Comparison of ENCODE assay signal across 7 cellular contexts in genomic region chr5:71533614-71534013, GRCh38. TPM values are rescaled to one million over a fixed set of nuclear protein-coding genes. Genes with fewer than 3 reads are reported as not detected.
DNase-seq lines count a peak whose midpoint lies in the region; ATAC-seq, FAIRE-seq and TF ChIP-seq lines count a peak whose summit lies in the region.

No MANE protein-coding gene starts in this region.

- H3K36me3 ChIP-seq in osteoblast (ENCODE audit: insufficient read depth, low read length): peaks cover 6% of the 10 kb centered on the region

- no peaks in the 10 kb centered on the region for H4K20me1 ChIP-seq in osteoblast (ENCODE audit: insufficient read depth, low read length)

- peak; percentile 33 for FAIRE-seq in GM12892 (lab: Jason Lieb, UNC)

- TF ChIP-seq POLR2A in GM12892 (IDR thresholded peaks at IDR 0.05; ENCODE audit: low read depth, low read length): no peak

- peaks cover 13% of the 10 kb centered on the region for H3K36me3 Mint-ChIP-seq in chondrocyte (ENCODE audit: low read depth)
- H3K36me3 Mint-ChIP-seq in endothelial cell (ENCODE audit: low read depth, unreplicated experiment): peaks cover 18% of the 10 kb centered on the region

- no peak overlapping the region for H2AFZ ChIP-seq in osteoblast (ENCODE audit: low read length)

- H3K4me1 Mint-ChIP-seq in chondrocyte (ENCODE audit: low read depth) (peaks cover 28% of the 10 kb centered on the region), endothelial cell (ENCODE audit: unreplicated experiment) (peaks cover 4% of the 10 kb centered on the region)

- peak; percentile 75 for ATAC-seq in HG03469 (IDR thresholded peaks at IDR 0.05; ENCODE audit: unreplicated experiment)

- no peaks in the 10 kb centered on the region for H3K27me3 ChIP-seq in osteoblast (ENCODE audit: insufficient read depth, low read length)

- H3K27me3 Mint-ChIP-seq in chondrocyte (ENCODE audit: low read depth) (no peaks in the 10 kb centered on the region), endothelial cell (ENCODE audit: unreplicated experiment) (no peaks in the 10 kb centered on the region)

- H3K9me3 Mint-ChIP-seq in chondrocyte (ENCODE audit: low read depth) (no peaks in the 10 kb centered on the region), endothelial cell (ENCODE audit: unreplicated experiment) (no peaks in the 10 kb centered on the region)

- H3K4me3 ChIP-seq in osteoblast (ENCODE audit: insufficient read depth, low read length): no peak overlapping the region

- no peaks in the 10 kb centered on the region for H3K9me3 ChIP-seq in osteoblast (ENCODE audit: low read depth, low read length)

- H3K27ac ChIP-seq in osteoblast (ENCODE audit: low read depth, low read length): no peak overlapping the region

- no peak overlapping the region for H3K4me3 Mint-ChIP-seq in chondrocyte (ENCODE audit: unreplicated experiment)
- no peak overlapping the region for H3K4me3 Mint-ChIP-seq in endothelial cell (ENCODE audit: unreplicated experiment)

- H3K4me1 ChIP-seq in osteoblast (ENCODE audit: insufficient read depth, low read length): peaks cover 5% of the 10 kb centered on the region

- H3K27ac Mint-ChIP-seq in chondrocyte (ENCODE audit: unreplicated experiment): peak overlapping the region; percentile 79
- no peak overlapping the region for H3K27ac Mint-ChIP-seq in endothelial cell (ENCODE audit: unreplicated experiment)

- no peak for TF ChIP-seq CTCF in chondrocyte (IDR thresholded peaks at IDR 0.05)
- no peak for TF ChIP-seq CTCF in osteoblast (IDR thresholded peaks at IDR 0.05; ENCODE audit: extremely low read depth, low read depth, low read length)
- no peak for TF ChIP-seq CTCF in endothelial cell (IDR thresholded peaks at IDR 0.05; ENCODE audit: unreplicated experiment)

- DNase-seq in GM12892 (ENCODE audit: insufficient read length) (no peak), chondrocyte (ENCODE audit: low spot score) (no peak), osteoblast (ENCODE audit: insufficient read length, low spot score, missing footprints) (peak; percentile 27), endothelial cell (ENCODE audit: low spot score) (no peak), middle frontal gyrus (ENCODE audit: extremely low spot score, low spot score) (no peak), amygdala (lab: John Stamatoyannopoulos, UW) (no peak)

- no peak overlapping the region for H3K4me2 ChIP-seq in osteoblast (ENCODE audit: insufficient read depth, low read length)

- peaks cover 14% of the 10 kb centered on the region for H3K79me2 ChIP-seq in osteoblast (ENCODE audit: insufficient read depth, low read length)

RNA-seq across cellular contexts. Expression of gene MCCC2, which starts 53.5 kb away (rescaled TPM):
- polyA plus RNA-seq in GM12892 (2012; ENCODE audit: missing spikeins): 67.8 TPM
- total RNA-seq in chondrocyte (18.8 to 24.3 TPM (median 20.5 TPM) in 3 replicates), osteoblast (24.8 and 28.2 TPM in 2 replicates), endothelial cell (ENCODE audit: unreplicated experiment) (38.3 TPM)
